Comparison of ENCODE assay signal across 10 cellular contexts in genomic region chr4:8504279-8505007, GRCh38.
DNase-seq lines count a peak whose midpoint lies in the region; ATAC-seq and TF ChIP-seq lines count a peak whose summit lies in the region.
"Had no signal": no experiment of that assay in that cellular context is flagged by ENCODE, and none has a peak within 500 bp of the region (broad histone marks: within the 10 kb centered on the region; RNA-seq: fewer than 3 reads in every experiment).

No MANE protein-coding gene starts in this region.

- H3K27ac ChIP-seq in body of pancreas: peak overlapping the region in 2 of 4 donors; percentile 27 to 43
- no peak overlapping the region for H3K27ac ChIP-seq in mesenchymal stem cell (ENCODE audit: low read length, poor library complexity, severe bottlenecking)

- H3K27me3 Mint-ChIP-seq in progenitor cell of endocrine pancreas: peaks cover 2% of the 10 kb centered on the region

- no peak overlapping the region for H2BK15ac ChIP-seq in mesenchymal stem cell (ENCODE audit: low read depth, poor library complexity, severe bottlenecking)

- H3K9me3 Mint-ChIP-seq in progenitor cell of endocrine pancreas (ENCODE audit: low read depth): no peaks in the 10 kb centered on the region

- H3K4me1 Mint-ChIP-seq in progenitor cell of endocrine pancreas (ENCODE audit: low read depth): peaks cover 2% of the 10 kb centered on the region

- H3K36me3 Mint-ChIP-seq in progenitor cell of endocrine pancreas (ENCODE audit: insufficient read depth): no peaks in the 10 kb centered on the region

- intact Hi-C loops in body of pancreas (cut with DNase I) (no loop called here), head of caudate nucleus (cut with DNase I) (no loop called here)

- no peak overlapping the region for H2BK12ac ChIP-seq in mesenchymal stem cell (ENCODE audit: low read length in 2 of 2)

- no peak overlapping the region for H3K18ac ChIP-seq in mesenchymal stem cell (ENCODE audit: low read depth in 1 of 2, low read length in 2 of 2)

- H3K36me3 ChIP-seq in body of pancreas (replicated peaks in 1 of 2; ENCODE audit: insufficient read depth in 1 of 2, low read depth in 2 of 2) (no peaks in the 10 kb centered on the region), mesenchymal stem cell (ENCODE audit: control insufficient read depth in 1 of 2, insufficient read depth in 2 of 2, low read depth in 1 of 2, low read length in 2 of 2) (peaks cover 0 to 3% of the 10 kb centered on the region in 2 experiments)

- no peak overlapping the region for H3K4me3 Mint-ChIP-seq in progenitor cell of endocrine pancreas (ENCODE audit: low read depth)

- in situ Hi-C loops in GM13976 (cut with MboI; ENCODE audit: low sequenced_read_pairs, unreplicated experiment): no loop called here

- no peak for TF ChIP-seq CTCF in GM13976 (IDR thresholded peaks at IDR 0.05; ENCODE audit: borderline replicate concordance, control extremely low read depth, extremely low read depth, insufficient read depth, missing control alignments)
- no peak for TF ChIP-seq CTCF in body of pancreas (IDR thresholded peaks at IDR 0.05)
- no peak for TF ChIP-seq CTCF in progenitor cell of endocrine pancreas (IDR thresholded peaks at IDR 0.05; ENCODE audit: unreplicated experiment)

- H3K4me1 ChIP-seq in body of pancreas (peaks cover 39% of the 10 kb centered on the region), mesenchymal stem cell (ENCODE audit: control insufficient read depth, insufficient read depth, low read depth, low read length) (peaks cover 28% of the 10 kb centered on the region)

- no peaks in the 10 kb centered on the region for H3K79me1 ChIP-seq in mesenchymal stem cell (replicated peaks; ENCODE audit: low read length, poor library complexity, severe bottlenecking)

- no peak overlapping the region for H3K14ac ChIP-seq in mesenchymal stem cell (ENCODE audit: low read length in 2 of 2)

- peak; percentile 50 for ATAC-seq in body of pancreas

- H3K4me3 ChIP-seq in body of pancreas (no peak overlapping the region), mesenchymal stem cell (ENCODE audit: insufficient read depth in 1 of 2, low read depth in 1 of 2, low read length in 2 of 2) (no peak overlapping the region)

- DNase-seq in GM13976 (ENCODE audit: low spot score): peak; percentile 26
- peak; percentile 3 for DNase-seq in NCI-H146 treated with DMSO at 0.1 percent for 48 hours (lab: John Stamatoyannopoulos, UW; ENCODE audit: unreplicated experiment)
- peak; percentile 49 to 72 (median 62) for DNase-seq in body of pancreas
- no peak for DNase-seq in progenitor cell of endocrine pancreas (ENCODE audit: low spot score, unreplicated experiment)
- no peak for DNase-seq in hypothalamus (lab: John Stamatoyannopoulos, UW)
- no peak for DNase-seq in head of caudate nucleus
- DNase-seq in mesenchymal stem cell: no peak
- DNase-seq: activated T-cell treated with anti-CD3 and anti-CD28 coated beads, Interleukin-2, amount 50 U/mL, for 48 hours; NCI-H446 treated with DMSO at 0.1 percent for 48 hours; SIG-M5 had no signal

- 30 to 36% methylated on average over 15 of the region's 15 CpGs for WGBS in body of pancreas, 2 donors
- WGBS in mesenchymal stem cell: 90% methylated on average over 15 of the region's 15 CpGs

- peak overlapping the region; percentile 52 for H3K27ac Mint-ChIP-seq in progenitor cell of endocrine pancreas

- H3K23ac ChIP-seq in mesenchymal stem cell (ENCODE audit: low read length in 2 of 2): no peak overlapping the region

- H3K9ac ChIP-seq in mesenchymal stem cell (ENCODE audit: low read length): no peak overlapping the region

- no peak overlapping the region for H3K4ac ChIP-seq in mesenchymal stem cell (ENCODE audit: low read depth in 1 of 2, low read length in 2 of 2)

- H3K27me3 ChIP-seq in body of pancreas: no peaks in the 10 kb centered on the region
- peaks cover 36 to 41% of the 10 kb centered on the region in 2 experiments for H3K27me3 ChIP-seq in mesenchymal stem cell (ENCODE audit: control insufficient read depth in 1 of 2, insufficient read depth in 1 of 2, low read length in 2 of 2)

- H3K4me2 ChIP-seq in mesenchymal stem cell (ENCODE audit: low read length, poor library complexity, severe bottlenecking): no peak overlapping the region

- no peak overlapping the region for H4K91ac ChIP-seq in mesenchymal stem cell (ENCODE audit: low read length)

- no peak overlapping the region for H2AK5ac ChIP-seq in mesenchymal stem cell (ENCODE audit: low read length, severe bottlenecking)

- no peak overlapping the region for H2BK120ac ChIP-seq in mesenchymal stem cell (ENCODE audit: low read depth, low read length)

- H3K9me3 ChIP-seq in body of pancreas (no peaks in the 10 kb centered on the region), mesenchymal stem cell (ENCODE audit: control insufficient read depth, low read length) (peaks cover 4% of the 10 kb centered on the region)

- no peak overlapping the region for H2AFZ ChIP-seq in mesenchymal stem cell (ENCODE audit: low read depth, low read length)

- no peak for TF ChIP-seq POLR2A in body of pancreas (IDR thresholded peaks at IDR 0.05)

- H4K8ac ChIP-seq in mesenchymal stem cell (ENCODE audit: low read length): no peak overlapping the region

- no peak overlapping the region for H2BK5ac ChIP-seq in mesenchymal stem cell (ENCODE audit: low read depth, low read length, poor library complexity, severe bottlenecking)

Comparison
In these comparisons a context has a peak if more than half of its experiments do, and no peak if none do; other contexts are left out.
1. DNase-seq: peak in GM13976 (single experiment), NCI-H146 treated with DMSO at 0.1 percent for 48 hours (single experiment) and body of pancreas (4 of 4); none in progenitor cell of endocrine pancreas (single experiment), hypothalamus (0 of 51), head of caudate nucleus (0 of 42) and mesenchymal stem cell (single experiment).